Comparison of ENCODE assay signal across 13 cellular contexts in genomic region chr7:119256446-119257131, GRCh38.
"Had no signal": no experiment of that assay in that cellular context is flagged by ENCODE, and none has a peak within 500 bp of the region (broad histone marks: within the 10 kb centered on the region; RNA-seq: fewer than 3 reads in every experiment).

No MANE protein-coding gene starts in this region.

- H3K27ac ChIP-seq: epithelial cell of prostate, psoas muscle, VCaP had no signal

- H3K9me3 Mint-ChIP-seq: activated T-helper 1 cell treated with anti-CD3 and anti-CD28 coated beads, Interleukin-12 subunit alpha, Interleukin-12 subunit beta, Interleukin-2, Interleukin-4 antibody, amounts not matched to agents 30 ng/mL and 10 ng/mL and 1 ng/mL, durations not matched to agents 14 hours and 24 hours and 36 hours; nephron progenitor cell had no signal

- H3K27ac Mint-ChIP-seq: activated T-helper 1 cell treated with anti-CD3 and anti-CD28 coated beads, Interleukin-12 subunit alpha, Interleukin-12 subunit beta, Interleukin-2, Interleukin-4 antibody, amounts not matched to agents 30 ng/mL and 10 ng/mL and 1 ng/mL, durations not matched to agents 14 hours and 24 hours and 36 hours; nephron progenitor cell had no signal

- H3K4me1 ChIP-seq: psoas muscle had no signal

- DNase-seq: activated CD4-positive, alpha-beta T cell treated with anti-CD3 and anti-CD28 coated beads for 4 hours; activated naive CD4-positive, alpha-beta T cell; effector memory CD4-positive, alpha-beta T cell; nephron progenitor cell; psoas muscle; stimulated activated CD4-positive, alpha-beta T cell treated with anti-CD3 and anti-CD28 coated beads, Interleukin-2, amount 100 ng/mL, for 24 hours; stimulated activated naive CD4-positive, alpha-beta T cell; T1000; trophoblast cell had no signal

- ATAC-seq: psoas muscle, sciatic nerve had no signal

- H3K4me3 ChIP-seq: psoas muscle had no signal

- H3K9me3 ChIP-seq: psoas muscle had no signal
